35 cellular contexts compared by ENCODE assay signal in the genomic region with DNA sequence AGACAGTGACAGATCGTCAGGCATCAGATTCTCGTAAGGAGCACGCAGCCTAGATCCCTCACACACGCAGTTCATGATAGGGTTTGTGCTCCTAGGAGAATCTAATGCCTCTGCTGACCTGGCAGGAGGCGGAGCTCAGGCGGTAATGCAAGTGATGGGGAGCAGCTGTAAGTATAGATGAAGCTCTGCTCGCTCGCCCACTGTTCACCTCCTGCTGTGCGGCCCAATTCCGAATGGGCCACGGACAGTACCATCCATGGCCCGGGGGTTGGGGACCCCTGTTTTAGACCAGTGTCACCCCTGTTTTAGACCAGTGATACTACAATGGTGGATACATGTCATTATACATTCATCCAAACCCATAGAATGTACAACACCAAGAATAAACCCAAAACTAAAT. TPM values are rescaled to one million over a fixed set of nuclear protein-coding genes. Genes with fewer than 3 reads are reported as not detected.
DNase-seq lines count a peak whose midpoint lies in the region; ATAC-seq and TF ChIP-seq lines count a peak whose summit lies in the region.
"Had no signal": no experiment of that assay in that cellular context is flagged by ENCODE, and none has a peak within 500 bp of the region (broad histone marks: within the 10 kb centered on the region; RNA-seq: fewer than 3 reads in every experiment).

No MANE protein-coding gene starts in this region.

- TF ChIP-seq CTCF in HEK293 (tag by site-specific recombination; IDR thresholded peaks at IDR 0.05): no peak
- no peak for TF ChIP-seq CTCF in IMR-90 (conservative IDR thresholded peaks at IDR 0.05; ENCODE audit: low read depth, low read length)
- TF ChIP-seq CTCF in neural crest cell (conservative IDR thresholded peaks at IDR 0.05): no peak
- no peak for TF ChIP-seq CTCF in heart left ventricle (IDR thresholded peaks at IDR 0.05)

- peak overlapping the region; percentile 56; the same call in 1 of the 2 replicates for H2AK5ac ChIP-seq in IMR-90 (ENCODE audit: low read depth, low read length)

- dilution Hi-C loops in IMR-90 (cut with HindIII; ENCODE audit: low sequenced_read_pairs, unreplicated experiment): no loop called here

- POLR2A ChIA-PET in HEK293 (lab: Yijun Ruan, JAX) (no interaction called here), IMR-90 (lab: Charles Lee; ENCODE audit: unreplicated experiment) (no interaction called here)

- TF ChIP-seq RAD21 in IMR-90 (IDR thresholded peaks at IDR 0.05; ENCODE audit: low read length): no peak

- peaks cover 0 to 13% of the 10 kb centered on the region in 2 experiments; a peak in 2 of 4 replicates for H3K79me1 ChIP-seq in IMR-90 (ENCODE audit: low read depth in 1 of 2, low read length in 2 of 2)

- no peaks in the 10 kb centered on the region for H3K36me3 Mint-ChIP-seq in neural crest cell (ENCODE audit: low read depth)
- H3K36me3 Mint-ChIP-seq: CD14-positive monocyte; CD4-positive, CD25-positive, alpha-beta regulatory T cell had no signal

- no peak overlapping the region for H4K91ac ChIP-seq in IMR-90 (ENCODE audit: insufficient read depth, low read depth, low read length)

- H3K4me1 ChIP-seq in HEK293 (ENCODE audit: control insufficient read depth, insufficient read depth, low read length) (peaks cover 3% of the 10 kb centered on the region), IMR-90 (ENCODE audit: control insufficient read depth, insufficient read depth, low read length) (peaks cover 3% of the 10 kb centered on the region), heart left ventricle (peaks cover 0 to 14% (median 8%) of the 10 kb centered on the region in 12 donors)
- H3K4me1 ChIP-seq: BE2C had no signal

- no peak overlapping the region for H3K4ac ChIP-seq in IMR-90 (ENCODE audit: low read depth, low read length)

- no peak overlapping the region for H3K23ac ChIP-seq in IMR-90 (ENCODE audit: low read depth, low read length)

- no peak overlapping the region for H3K27ac ChIP-seq in HEK293 (ENCODE audit: extremely low read depth, low read depth, low read length)
- H3K27ac ChIP-seq in IMR-90 (ENCODE audit: insufficient read depth, low read length): no peak overlapping the region
- no peak overlapping the region for H3K27ac ChIP-seq in heart left ventricle
- H3K27ac ChIP-seq: 22Rv1; A549; BLaER1; BLaER1 treated with 17β-estradiol and CSF1 and Interleukin-3, amounts not matched to agents 10 nM and 100 nM; C4-2B had no signal

- H2BK5ac ChIP-seq in IMR-90 (ENCODE audit: low read depth, low read length, poor library complexity, severe bottlenecking): no peak overlapping the region

- intact Hi-C loops in IMR-90 (cut with micrococcal nuclease): loop anchor here (10.0 kb wide), 1 partner anchor 1684 kb away; no protein-coding TSS in a partner anchor
- intact Hi-C loops in posterior vena cava (cut with DNase I): no loop called here
- intact Hi-C loops in heart left ventricle (cut with DNase I): no loop called here

- H3K27me3 Mint-ChIP-seq in neural crest cell (ENCODE audit: low read depth): no peaks in the 10 kb centered on the region
- H3K27me3 Mint-ChIP-seq: B cell; CD4-positive, alpha-beta memory T cell; CD4-positive, alpha-beta T cell; CD8-positive, alpha-beta memory T cell had no signal

- H3K27me3 ChIP-seq in IMR-90 (ENCODE audit: control insufficient read depth, insufficient read depth, low read length) (no peaks in the 10 kb centered on the region), heart left ventricle (no peaks in the 10 kb centered on the region)
- H3K27me3 ChIP-seq: BE2C; BLaER1; BLaER1 treated with 17β-estradiol and CSF1 and Interleukin-3, amounts not matched to agents 10 nM and 100 nM had no signal

- H4K5ac ChIP-seq in IMR-90 (ENCODE audit: low read depth, low read length): no peak overlapping the region

- peak overlapping the region; percentile 34 for H3K4me3 Mint-ChIP-seq in neural crest cell
- H3K4me3 Mint-ChIP-seq: B cell; CD14-positive monocyte; CD4-positive, alpha-beta memory T cell; CD4-positive, alpha-beta T cell; CD8-positive, alpha-beta T cell had no signal

- H2AK9ac ChIP-seq in IMR-90 (replicated peaks; ENCODE audit: low read depth, low read length, poor library complexity): no peak overlapping the region

- H3K36me3 ChIP-seq in HEK293 (ENCODE audit: control insufficient read depth in 2 of 2, insufficient read depth in 1 of 2, low read length in 2 of 2): no peaks in the 10 kb centered on the region
- H3K36me3 ChIP-seq in IMR-90 (ENCODE audit: control insufficient read depth, insufficient read depth, low read length): no peaks in the 10 kb centered on the region
- no peaks in the 10 kb centered on the region for H3K36me3 ChIP-seq in heart left ventricle
- H3K36me3 ChIP-seq: BE2C; BLaER1; BLaER1 treated with 17β-estradiol and CSF1 and Interleukin-3, amounts not matched to agents 10 nM and 100 nM had no signal

- H3K27ac Mint-ChIP-seq in neural crest cell (ENCODE audit: unreplicated experiment): no peak overlapping the region
- H3K27ac Mint-ChIP-seq: B cell; CD4-positive, alpha-beta memory T cell; CD4-positive, alpha-beta T cell; CD4-positive, CD25-positive, alpha-beta regulatory T cell; CD8-positive, alpha-beta memory T cell; CD8-positive, alpha-beta T cell had no signal

- H3K9me3 Mint-ChIP-seq in neural crest cell: no peaks in the 10 kb centered on the region
- H3K9me3 Mint-ChIP-seq: CD4-positive, alpha-beta memory T cell; CD4-positive, alpha-beta T cell; CD4-positive, CD25-positive, alpha-beta regulatory T cell; CD8-positive, alpha-beta memory T cell; CD8-positive, alpha-beta T cell had no signal

- no peak overlapping the region for H3K56ac ChIP-seq in IMR-90 (ENCODE audit: extremely low read depth, insufficient read depth, low read length)

- no peak overlapping the region for H3K9ac ChIP-seq in IMR-90 (ENCODE audit: low read depth, low read length)
- H3K9ac ChIP-seq: BLaER1; BLaER1 treated with 17β-estradiol and CSF1 and Interleukin-3, amounts not matched to agents 10 nM and 100 nM had no signal

- H3K9me3 ChIP-seq in HEK293 (ENCODE audit: control insufficient read depth, insufficient read depth, low read depth, low read length): no peaks in the 10 kb centered on the region
- H3K9me3 ChIP-seq in IMR-90 (ENCODE audit: control insufficient read depth, insufficient read depth, low read length): no peaks in the 10 kb centered on the region
- no peaks in the 10 kb centered on the region for H3K9me3 ChIP-seq in heart left ventricle
- H3K9me3 ChIP-seq: A549; BE2C; BLaER1; BLaER1 treated with 17β-estradiol and CSF1 and Interleukin-3, amounts not matched to agents 10 nM and 100 nM; Caco-2 had no signal

- no peak overlapping the region for H2AFZ ChIP-seq in IMR-90 (replicated peaks; ENCODE audit: low read length, poor library complexity)

- 95% methylated on average over 4 of the region's 12 CpGs; no CpG with 5 or more reads in 1 of the 2 experiments for WGBS in IMR-90 (ENCODE audit: extremely low coverage in 2 of 2, insufficient read length in 1 of 2), 2 experiments
- 96 to 98% (median 97%) methylated on average over 12 of the region's 12 CpGs for WGBS in heart left ventricle, 4 donors

- peaks cover 15% of the 10 kb centered on the region for H3K4me1 Mint-ChIP-seq in neural crest cell

- H2BK120ac ChIP-seq in IMR-90 (ENCODE audit: low read depth, low read length): no peak overlapping the region

- H3K4me3 ChIP-seq in HEK293 (ENCODE audit: low read depth, low read length) (no peak overlapping the region), IMR-90 (ENCODE audit: insufficient read depth, low read depth, low read length) (no peak overlapping the region), heart left ventricle (no peak overlapping the region)
- H3K4me3 ChIP-seq: A549; BLaER1; BLaER1 treated with 17β-estradiol and CSF1 and Interleukin-3, amounts not matched to agents 10 nM and 100 nM had no signal

- H3K14ac ChIP-seq in IMR-90 (replicated peaks; ENCODE audit: low read depth, low read length): no peak overlapping the region

- no peaks in the 10 kb centered on the region for H4K20me1 ChIP-seq in IMR-90 (ENCODE audit: insufficient read depth, low read length)
- H4K20me1 ChIP-seq: BLaER1; BLaER1 treated with 17β-estradiol and CSF1 and Interleukin-3, amounts not matched to agents 10 nM and 100 nM had no signal

- TF ChIP-seq POLR2A in IMR-90 (IDR thresholded peaks at IDR 0.05; ENCODE audit: low read depth, low read length) (no peak), heart left ventricle (IDR thresholded peaks at IDR 0.05) (no peak)

- DNase-seq in IMR-90 (no peak), neural crest cell (ENCODE audit: low read depth, low spot score) (no peak), posterior vena cava (ENCODE audit: low spot score) (peak; percentile 77), NCI-H1930 (lab: John Stamatoyannopoulos, UW) (no peak), heart left ventricle (no peak)
- DNase-seq in activated CD4-positive, alpha-beta T cell treated with anti-CD3 and anti-CD28 coated beads, Interleukin-2, amount 50 U/mL, for 4 hours: no peak
- DNase-seq: 8988T; ACHN; AML-193; BE2C; C1 segment of cervical spinal cord; Caco-2; Calu3; CD4-positive, alpha-beta memory T cell; CD4-positive, alpha-beta T cell; CD4-positive, CD25-positive, alpha-beta regulatory T cell; CD8-positive, alpha-beta memory T cell; CD8-positive, alpha-beta T cell; COR-L47; DMS 273 treated with DMSO at 0.1 percent for 48 hours; DMS153; DMS53; DMS79; DMS79 treated with DMSO at 0.1 percent for 48 hours; DND-41; EL had no signal

- H4K8ac ChIP-seq in IMR-90 (ENCODE audit: low read depth in 2 of 2, low read length in 2 of 2): no peak overlapping the region

- H2BK20ac ChIP-seq in IMR-90 (ENCODE audit: low read depth, low read length): no peak overlapping the region

- BruUV-seq in IMR-90 (replicated peaks; lab: Mats Ljungman, UMichigan): no TSS peak

- CTCF ChIA-PET in HEK293 (lab: Yijun Ruan, JAX) (interaction anchor here (0.7 to 0.8 kb wide), 2 partner anchors 32 to 103 kb away, joined by 3 to 4 read pairs; no protein-coding TSS in a partner anchor), IMR-90 (lab: Yijun Ruan, JAX) (no interaction called here)

- ATAC-seq in IMR-90 (ENCODE audit: low read depth): no peak
- no peak for ATAC-seq in heart left ventricle
- no peak for ATAC-seq in HG03280 (IDR thresholded peaks at IDR 0.05; ENCODE audit: unreplicated experiment)
- ATAC-seq: A549; CD8-positive, alpha-beta T cell had no signal

- H3K4me2 ChIP-seq in IMR-90 (ENCODE audit: low read depth, low read length): no peak overlapping the region
- H3K4me2 ChIP-seq: A549; BLaER1; BLaER1 treated with 17β-estradiol and CSF1 and Interleukin-3, amounts not matched to agents 10 nM and 100 nM had no signal

- no peak overlapping the region for H2BK15ac ChIP-seq in IMR-90 (ENCODE audit: low read depth, low read length)

- no peak overlapping the region for H3K18ac ChIP-seq in IMR-90 (ENCODE audit: low read depth, low read length)

- H3K9me1 ChIP-seq in IMR-90 (ENCODE audit: insufficient read depth, low read length): no peaks in the 10 kb centered on the region

- in situ Hi-C loops in IMR-90 (cut with MboI; ENCODE audit: low sequenced_read_pairs): no loop called here

RNA-seq across cellular contexts. Expression of a gene that starts 4.0 kb away (rescaled TPM):
- total RNA-seq in IMR-90 (2012; rRNA removed): 14.7 and 16.0 TPM in 2 replicates
- 16.3 TPM in 2 replicates for polyA plus RNA-seq in IMR-90 (2012; rRNA removed)
- 11.7 and 12.5 TPM in 2 replicates for polyA plus RNA-seq in IMR-90 (2012; cell fraction: cytosol; rRNA removed)
- 3.4 and 7.0 TPM in 2 replicates for polyA plus RNA-seq in IMR-90 (2012; cell fraction: nucleus; rRNA removed; ENCODE audit: low replicate concordance)
- total RNA-seq in neural crest cell: 26.6 and 28.0 TPM in 2 replicates
- total RNA-seq in posterior vena cava: 10 to 100 TPM; 20.9 to 21.6 TPM
- total RNA-seq in heart left ventricle: 10 to 100 TPM; 11.9 to 25.8 (median 14.8) TPM
- polyA plus RNA-seq in heart left ventricle: 1 to 10 TPM; 2.2 to 7.8 TPM
